In genomic region chrX:97119474-97120109, GRCh38 we compare ENCODE assay signal across 21 cellular contexts.
"Had no signal": no experiment of that assay in that cellular context is flagged by ENCODE, and none has a peak within 500 bp of the region (broad histone marks: within the 10 kb centered on the region; RNA-seq: fewer than 3 reads in every experiment).

No MANE protein-coding gene starts in this region.

- H3K27ac Mint-ChIP-seq: activated naive CD4-positive, alpha-beta T cell treated with anti-CD3 and anti-CD28 coated beads for 36 hours; brain; immature natural killer cell; stimulated activated naive B cell treated with anti-CD40 and anti-IgM and Interleukin-4, amounts not matched to agents 10 μg/mL and 1 μg/mL and 100 μg/mL, for 72 hours had no signal

- H3K4me1 ChIP-seq: esophagus muscularis mucosa, parathyroid adenoma, sigmoid colon had no signal

- H3K9me3 Mint-ChIP-seq: activated naive CD4-positive, alpha-beta T cell treated with anti-CD3 and anti-CD28 coated beads for 36 hours; activated T-cell treated with anti-CD3 and anti-CD28 coated beads, Interleukin-2, amount 50 U/mL, for 4 hours; immature natural killer cell; stimulated activated naive B cell treated with anti-CD40 and anti-IgM and Interleukin-4, amounts not matched to agents 10 μg/mL and 1 μg/mL and 100 μg/mL, for 72 hours had no signal

- H3K9me3 ChIP-seq: esophagus muscularis mucosa, mucosa of descending colon, neutrophil, sigmoid colon, thoracic aorta had no signal

- H3K4me3 ChIP-seq: coronary artery, esophagus muscularis mucosa, mucosa of descending colon, sigmoid colon, thoracic aorta had no signal

- H3K4me3 Mint-ChIP-seq: activated naive CD4-positive, alpha-beta T cell treated with anti-CD3 and anti-CD28 coated beads for 36 hours; activated T-cell treated with anti-CD3 and anti-CD28 coated beads, Interleukin-2, amount 50 U/mL, for 4 hours; brain; central memory CD8-positive, alpha-beta T cell; immature natural killer cell; naive B cell; stimulated activated naive B cell treated with anti-CD40 and anti-IgM and Interleukin-4, amounts not matched to agents 10 μg/mL and 1 μg/mL and 100 μg/mL, for 72 hours had no signal

- H3K27ac ChIP-seq: coronary artery, esophagus muscularis mucosa, neutrophil, parathyroid adenoma, sigmoid colon, thoracic aorta had no signal

- H3K4me1 Mint-ChIP-seq: immature natural killer cell; stimulated activated naive B cell treated with anti-CD40 and anti-IgM and Interleukin-4, amounts not matched to agents 10 μg/mL and 1 μg/mL and 100 μg/mL, for 72 hours had no signal

- ATAC-seq: activated T-cell treated with anti-CD3 and anti-CD28 coated beads, Interleukin-2, amount 50 U/mL, for 4 hours; left ventricle myocardium superior; mucosa of descending colon; stimulated activated naive B cell treated with anti-CD40 and anti-IgM and Interleukin-4, amounts not matched to agents 10 μg/mL and 1 μg/mL and 100 μg/mL, for 72 hours had no signal

- H3K27me3 Mint-ChIP-seq: central memory CD8-positive, alpha-beta T cell; naive B cell; stimulated activated naive B cell treated with anti-CD40 and anti-IgM and Interleukin-4, amounts not matched to agents 10 μg/mL and 1 μg/mL and 100 μg/mL, for 72 hours had no signal

- DNase-seq: activated CD4-positive, alpha-beta T cell treated with anti-CD3 and anti-CD28 coated beads, Interleukin-2, amount 50 U/mL, for 1 hour; activated CD4-positive, CD25-positive, alpha-beta regulatory T cell treated with anti-CD3 and anti-CD28 coated beads, Interleukin-2, amount 50 U/mL, for 72 hours; activated CD8-positive, alpha-beta memory T cell treated with anti-CD3 and anti-CD28 coated beads, Interleukin-2, amount 50 U/mL, for 4 hours; activated naive CD4-positive, alpha-beta T cell treated with anti-CD3 and anti-CD28 coated beads for 36 hours; activated T-cell treated with anti-CD3 and anti-CD28 coated beads, Interleukin-2, amount 50 U/mL, for 4 hours; immature natural killer cell; left ventricle myocardium superior; mesenchymal stem cell; mucosa of descending colon; naive B cell; sigmoid colon; stimulated activated CD4-positive, alpha-beta T cell treated with anti-CD3 and anti-CD28 coated beads, Interleukin-4, amount 100 ng/mL, for 4 hours; stimulated activated naive B cell treated with anti-CD40 and anti-IgM and Interleukin-4, amounts not matched to agents 10 μg/mL and 1 μg/mL and 100 μg/mL, for 72 hours; T1000 had no signal

- H3K27me3 ChIP-seq: esophagus muscularis mucosa, neutrophil, sigmoid colon had no signal
